Comparison of ENCODE assay signal across 1 cellular context in genomic region chr19:13118424-13119193, GRCh38.
TF ChIP-seq lines count a peak whose summit lies in the region.

No MANE protein-coding gene starts in this region.

TF ChIP-seq in endothelial cell of umbilical vein, 7 proteins besides CTCF, POLR2A, EP300 and RAD21:
- TF ChIP-seq MAX (IDR thresholded peaks at IDR 0.05; ENCODE audit: insufficient read depth, insufficient read length) (no peak), GATA2 (IDR thresholded peaks at IDR 0.05; ENCODE audit: insufficient read depth, insufficient read length, low read depth, low read length) (no peak), EZH2 (IDR thresholded peaks at IDR 0.05; ENCODE audit: borderline replicate concordance, low read depth, low read length, severe bottlenecking) (no peak), POLR2AphosphoS5 (IDR thresholded peaks at IDR 0.05; ENCODE audit: insufficient read depth, low read depth, low read length) (no peak), FOS (IDR thresholded peaks at IDR 0.05; ENCODE audit: borderline replicate concordance, insufficient read depth, low read length) (no peak), MYC (IDR thresholded peaks at IDR 0.05; ENCODE audit: low read depth, low read length) (no peak), JUN (IDR thresholded peaks at IDR 0.05; ENCODE audit: borderline replicate concordance, insufficient read depth, insufficient read length, low read depth) (no peak)
